Comparison of ENCODE assay signal across 23 cellular contexts in genomic region chr2:69635426-69635825, GRCh38. TPM values are rescaled to one million over a fixed set of nuclear protein-coding genes. Genes with fewer than 3 reads are reported as not detected.
A peak's percentile ranks its signal among the peaks of the same experiment; 100 is the strongest.
DNase-seq lines count a peak whose midpoint lies in the region; ATAC-seq and TF ChIP-seq lines count a peak whose summit lies in the region.
"Had no signal": no experiment of that assay in that cellular context is flagged by ENCODE, and none has a peak within 500 bp of the region (broad histone marks: within the 10 kb centered on the region; RNA-seq: fewer than 3 reads in every experiment).

No MANE protein-coding gene starts in this region.

- POLR2A ChIA-PET in CD8-positive, alpha-beta T cell (lab: Charles Lee): interaction anchor here (1.0 kb wide), 1 partner anchor 9 kb away, joined by 3 read pairs; no protein-coding TSS in a partner anchor

- ATAC-seq in activated T-cell treated with anti-CD3 and anti-CD28 coated beads, Interleukin-2, amount 50 U/mL, for 72 hours (replicated peaks in 1 of 2): no peak
- no peak for ATAC-seq in CD8-positive, alpha-beta T cell
- ATAC-seq in GM19397 (IDR thresholded peaks at IDR 0.05; ENCODE audit: unreplicated experiment): no peak
- ATAC-seq: HepG2 had no signal

- CTCF ChIA-PET in CD8-positive, alpha-beta T cell (lab: Charles Lee): interaction anchor here (6.7 kb wide), 1 partner anchor 80 kb away, joined by 44 read pairs; no protein-coding TSS in a partner anchor

- peaks cover 15 to 22% of the 10 kb centered on the region in 2 donors for H3K36me3 Mint-ChIP-seq in activated T-cell treated with anti-CD3 and anti-CD28 coated beads, Interleukin-2, amount 50 U/mL, for 72 hours (ENCODE audit: insufficient read depth in 2 of 2)
- H3K36me3 Mint-ChIP-seq in CD8-positive, alpha-beta T cell: peaks cover 72% of the 10 kb centered on the region
- H3K36me3 Mint-ChIP-seq in nephron progenitor cell (ENCODE audit: low read depth): peaks cover 5% of the 10 kb centered on the region

- no peaks in the 10 kb centered on the region for H3K9me3 Mint-ChIP-seq in activated T-cell treated with anti-CD3 and anti-CD28 coated beads, Interleukin-2, amount 50 U/mL, for 72 hours
- no peaks in the 10 kb centered on the region for H3K9me3 Mint-ChIP-seq in CD8-positive, alpha-beta T cell
- H3K9me3 Mint-ChIP-seq in nephron progenitor cell: no peaks in the 10 kb centered on the region
- H3K9me3 Mint-ChIP-seq: CD14-positive monocyte had no signal

- no peak overlapping the region for H3K27ac ChIP-seq in CD8-positive, alpha-beta T cell (ENCODE audit: low read depth, low read length)
- H3K27ac ChIP-seq: HL-60, RWPE1 had no signal

- H3K27ac Mint-ChIP-seq in activated T-cell treated with anti-CD3 and anti-CD28 coated beads, Interleukin-2, amount 50 U/mL, for 72 hours: peak overlapping the region; percentile 36
- peak overlapping the region; percentile 28 for H3K27ac Mint-ChIP-seq in CD8-positive, alpha-beta T cell
- H3K27ac Mint-ChIP-seq in nephron progenitor cell: peak overlapping the region; percentile 12
- H3K27ac Mint-ChIP-seq: CD14-positive monocyte had no signal

- no peaks in the 10 kb centered on the region for H3K9me3 ChIP-seq in CD8-positive, alpha-beta T cell (ENCODE audit: low read length)
- H3K9me3 ChIP-seq: SK-N-SH had no signal

- intact Hi-C loops in CD8-positive, alpha-beta T cell (cut with DNase I, micrococcal nuclease): no loop called here

- peaks cover 10% of the 10 kb centered on the region for H3K36me3 ChIP-seq in CD8-positive, alpha-beta T cell (ENCODE audit: insufficient read depth, low read length)

- H3K4me1 Mint-ChIP-seq in activated T-cell treated with anti-CD3 and anti-CD28 coated beads, Interleukin-2, amount 50 U/mL, for 72 hours (ENCODE audit: low read depth): peaks cover 82% of the 10 kb centered on the region
- H3K4me1 Mint-ChIP-seq in CD8-positive, alpha-beta T cell (ENCODE audit: low read depth): peaks cover 82% of the 10 kb centered on the region
- H3K4me1 Mint-ChIP-seq in nephron progenitor cell: peaks cover 19% of the 10 kb centered on the region

- no peak for TF ChIP-seq CTCF in CD8-positive, alpha-beta T cell (IDR thresholded peaks at IDR 0.05)
- TF ChIP-seq CTCF in nephron progenitor cell (IDR thresholded peaks at IDR 0.05): no peak

- DNase-seq in activated T-cell treated with anti-CD3 and anti-CD28 coated beads, Interleukin-2, amount 50 U/mL, for 72 hours: no peak
- no peak for DNase-seq in activated T-cell treated with anti-CD3 and anti-CD28 coated beads, Interleukin-2, amount 50 U/mL, for 48 hours
- DNase-seq in CD8-positive, alpha-beta T cell: no peak
- DNase-seq in dermis blood vessel endothelial cell (peak; percentile 57), nephron progenitor cell (no peak), NCI-H2081 (lab: John Stamatoyannopoulos, UW) (no peak)
- DNase-seq: GOT3; HCEC 1CT; KBM-7; NCI-H1092; NCI-H1436 treated with DMSO at 0.1 percent for 48 hours; NCI-H1930; NCI-H345; NCI-H524; NCI-H774; NK-92 treated with Interleukin-12 subunit alpha and Interleukin-12 subunit beta, amount 100 ng/mL, for 24 hours; SIG-M5; SK-N-SH had no signal

- H3K27me3 Mint-ChIP-seq in activated T-cell treated with anti-CD3 and anti-CD28 coated beads, Interleukin-2, amount 50 U/mL, for 72 hours (ENCODE audit: low read depth): no peaks in the 10 kb centered on the region
- no peaks in the 10 kb centered on the region for H3K27me3 Mint-ChIP-seq in CD8-positive, alpha-beta T cell (ENCODE audit: low read depth)
- H3K27me3 Mint-ChIP-seq in nephron progenitor cell (ENCODE audit: low read depth, poor library complexity): no peaks in the 10 kb centered on the region

- peak overlapping the region in 1 of 2 donors; percentile 5 for H3K4me3 Mint-ChIP-seq in activated T-cell treated with anti-CD3 and anti-CD28 coated beads, Interleukin-2, amount 50 U/mL, for 72 hours
- H3K4me3 Mint-ChIP-seq in CD8-positive, alpha-beta T cell: peak overlapping the region; percentile 23
- no peak overlapping the region for H3K4me3 Mint-ChIP-seq in nephron progenitor cell
- H3K4me3 Mint-ChIP-seq: CD14-positive monocyte had no signal

- H3K27me3 ChIP-seq in CD8-positive, alpha-beta T cell (ENCODE audit: insufficient read depth, low read length): no peaks in the 10 kb centered on the region

- peaks cover 80% of the 10 kb centered on the region for H3K4me1 ChIP-seq in CD8-positive, alpha-beta T cell (ENCODE audit: insufficient read depth, low read length)

- no peak overlapping the region for H3K4me3 ChIP-seq in CD8-positive, alpha-beta T cell (ENCODE audit: low read depth, low read length)

RNA-seq across cellular contexts. Expression of gene AAK1, which starts 8.1 kb away (rescaled TPM):
- 100 to 1,000 TPM; 134 to 137 TPM for total RNA-seq in activated T-cell treated with anti-CD3 and anti-CD28 coated beads, Interleukin-2, amount 50 U/mL, for 72 hours
- total RNA-seq in CD8-positive, alpha-beta T cell: 100 to 1,000 TPM; 156 to 174 TPM
- total RNA-seq in dermis blood vessel endothelial cell: 23.8 and 48.8 TPM in 2 replicates
